In the genomic region with DNA sequence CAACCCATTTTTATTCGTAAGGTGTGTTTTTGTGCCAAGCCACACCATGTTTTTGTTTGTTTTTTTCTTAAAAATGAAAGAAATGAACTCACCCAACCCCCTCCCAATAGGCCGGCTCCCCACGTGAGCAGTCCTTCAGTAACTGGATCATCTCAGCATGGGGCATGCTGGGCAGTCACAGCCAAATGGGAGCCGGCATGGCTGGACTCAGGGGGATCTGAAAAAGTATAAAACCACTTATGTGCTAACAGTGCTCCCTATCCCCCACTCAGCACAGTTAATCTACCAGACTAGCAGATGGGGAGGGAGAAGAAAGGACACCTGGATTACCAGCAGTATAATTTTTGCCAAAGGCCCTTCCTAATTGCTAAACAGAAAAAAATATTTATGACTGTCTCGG, we compare ENCODE assay signal across 1 cellular context.
TF ChIP-seq lines count a peak whose summit lies in the region.

No MANE protein-coding gene starts in this region.

TF ChIP-seq in GM23338, 12 proteins besides CTCF, POLR2A, EP300 and RAD21:
- TF ChIP-seq, protein P1, sequence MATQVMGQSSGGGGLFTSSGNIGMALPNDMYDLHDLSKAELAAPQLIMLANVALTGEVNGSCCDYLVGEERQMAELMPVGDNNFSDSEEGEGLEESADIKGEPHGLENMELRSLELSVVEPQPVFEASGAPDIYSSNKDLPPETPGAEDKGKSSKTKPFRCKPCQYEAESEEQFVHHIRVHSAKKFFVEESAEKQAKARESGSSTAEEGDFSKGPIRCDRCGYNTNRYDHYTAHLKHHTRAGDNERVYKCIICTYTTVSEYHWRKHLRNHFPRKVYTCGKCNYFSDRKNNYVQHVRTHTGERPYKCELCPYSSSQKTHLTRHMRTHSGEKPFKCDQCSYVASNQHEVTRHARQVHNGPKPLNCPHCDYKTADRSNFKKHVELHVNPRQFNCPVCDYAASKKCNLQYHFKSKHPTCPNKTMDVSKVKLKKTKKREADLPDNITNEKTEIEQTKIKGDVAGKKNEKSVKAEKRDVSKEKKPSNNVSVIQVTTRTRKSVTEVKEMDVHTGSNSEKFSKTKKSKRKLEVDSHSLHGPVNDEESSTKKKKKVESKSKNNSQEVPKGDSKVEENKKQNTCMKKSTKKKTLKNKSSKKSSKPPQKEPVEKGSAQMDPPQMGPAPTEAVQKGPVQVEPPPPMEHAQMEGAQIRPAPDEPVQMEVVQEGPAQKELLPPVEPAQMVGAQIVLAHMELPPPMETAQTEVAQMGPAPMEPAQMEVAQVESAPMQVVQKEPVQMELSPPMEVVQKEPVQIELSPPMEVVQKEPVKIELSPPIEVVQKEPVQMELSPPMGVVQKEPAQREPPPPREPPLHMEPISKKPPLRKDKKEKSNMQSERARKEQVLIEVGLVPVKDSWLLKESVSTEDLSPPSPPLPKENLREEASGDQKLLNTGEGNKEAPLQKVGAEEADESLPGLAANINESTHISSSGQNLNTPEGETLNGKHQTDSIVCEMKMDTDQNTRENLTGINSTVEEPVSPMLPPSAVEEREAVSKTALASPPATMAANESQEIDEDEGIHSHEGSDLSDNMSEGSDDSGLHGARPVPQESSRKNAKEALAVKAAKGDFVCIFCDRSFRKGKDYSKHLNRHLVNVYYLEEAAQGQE (IDR thresholded peaks at IDR 0.05; ENCODE audit: unreplicated experiment): no peak
- TF ChIP-seq EZH2phosphoT487 (IDR thresholded peaks at IDR 0.05; ENCODE audit: unreplicated experiment) (no peak), JUNB (IDR thresholded peaks at IDR 0.05; ENCODE audit: unreplicated experiment) (no peak), POLR2AphosphoS5 (IDR thresholded peaks at IDR 0.05; ENCODE audit: low read depth) (no peak), ZNF114 (CRISPR knock-in tag; IDR thresholded peaks at IDR 0.05) (no peak)
- TF ChIP-seq, protein P2, sequence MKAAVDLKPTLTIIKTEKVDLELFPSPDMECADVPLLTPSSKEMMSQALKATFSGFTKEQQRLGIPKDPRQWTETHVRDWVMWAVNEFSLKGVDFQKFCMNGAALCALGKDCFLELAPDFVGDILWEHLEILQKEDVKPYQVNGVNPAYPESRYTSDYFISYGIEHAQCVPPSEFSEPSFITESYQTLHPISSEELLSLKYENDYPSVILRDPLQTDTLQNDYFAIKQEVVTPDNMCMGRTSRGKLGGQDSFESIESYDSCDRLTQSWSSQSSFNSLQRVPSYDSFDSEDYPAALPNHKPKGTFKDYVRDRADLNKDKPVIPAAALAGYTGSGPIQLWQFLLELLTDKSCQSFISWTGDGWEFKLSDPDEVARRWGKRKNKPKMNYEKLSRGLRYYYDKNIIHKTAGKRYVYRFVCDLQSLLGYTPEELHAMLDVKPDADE (IDR thresholded peaks at IDR 0.05): no peak
- TF ChIP-seq, protein P3, sequence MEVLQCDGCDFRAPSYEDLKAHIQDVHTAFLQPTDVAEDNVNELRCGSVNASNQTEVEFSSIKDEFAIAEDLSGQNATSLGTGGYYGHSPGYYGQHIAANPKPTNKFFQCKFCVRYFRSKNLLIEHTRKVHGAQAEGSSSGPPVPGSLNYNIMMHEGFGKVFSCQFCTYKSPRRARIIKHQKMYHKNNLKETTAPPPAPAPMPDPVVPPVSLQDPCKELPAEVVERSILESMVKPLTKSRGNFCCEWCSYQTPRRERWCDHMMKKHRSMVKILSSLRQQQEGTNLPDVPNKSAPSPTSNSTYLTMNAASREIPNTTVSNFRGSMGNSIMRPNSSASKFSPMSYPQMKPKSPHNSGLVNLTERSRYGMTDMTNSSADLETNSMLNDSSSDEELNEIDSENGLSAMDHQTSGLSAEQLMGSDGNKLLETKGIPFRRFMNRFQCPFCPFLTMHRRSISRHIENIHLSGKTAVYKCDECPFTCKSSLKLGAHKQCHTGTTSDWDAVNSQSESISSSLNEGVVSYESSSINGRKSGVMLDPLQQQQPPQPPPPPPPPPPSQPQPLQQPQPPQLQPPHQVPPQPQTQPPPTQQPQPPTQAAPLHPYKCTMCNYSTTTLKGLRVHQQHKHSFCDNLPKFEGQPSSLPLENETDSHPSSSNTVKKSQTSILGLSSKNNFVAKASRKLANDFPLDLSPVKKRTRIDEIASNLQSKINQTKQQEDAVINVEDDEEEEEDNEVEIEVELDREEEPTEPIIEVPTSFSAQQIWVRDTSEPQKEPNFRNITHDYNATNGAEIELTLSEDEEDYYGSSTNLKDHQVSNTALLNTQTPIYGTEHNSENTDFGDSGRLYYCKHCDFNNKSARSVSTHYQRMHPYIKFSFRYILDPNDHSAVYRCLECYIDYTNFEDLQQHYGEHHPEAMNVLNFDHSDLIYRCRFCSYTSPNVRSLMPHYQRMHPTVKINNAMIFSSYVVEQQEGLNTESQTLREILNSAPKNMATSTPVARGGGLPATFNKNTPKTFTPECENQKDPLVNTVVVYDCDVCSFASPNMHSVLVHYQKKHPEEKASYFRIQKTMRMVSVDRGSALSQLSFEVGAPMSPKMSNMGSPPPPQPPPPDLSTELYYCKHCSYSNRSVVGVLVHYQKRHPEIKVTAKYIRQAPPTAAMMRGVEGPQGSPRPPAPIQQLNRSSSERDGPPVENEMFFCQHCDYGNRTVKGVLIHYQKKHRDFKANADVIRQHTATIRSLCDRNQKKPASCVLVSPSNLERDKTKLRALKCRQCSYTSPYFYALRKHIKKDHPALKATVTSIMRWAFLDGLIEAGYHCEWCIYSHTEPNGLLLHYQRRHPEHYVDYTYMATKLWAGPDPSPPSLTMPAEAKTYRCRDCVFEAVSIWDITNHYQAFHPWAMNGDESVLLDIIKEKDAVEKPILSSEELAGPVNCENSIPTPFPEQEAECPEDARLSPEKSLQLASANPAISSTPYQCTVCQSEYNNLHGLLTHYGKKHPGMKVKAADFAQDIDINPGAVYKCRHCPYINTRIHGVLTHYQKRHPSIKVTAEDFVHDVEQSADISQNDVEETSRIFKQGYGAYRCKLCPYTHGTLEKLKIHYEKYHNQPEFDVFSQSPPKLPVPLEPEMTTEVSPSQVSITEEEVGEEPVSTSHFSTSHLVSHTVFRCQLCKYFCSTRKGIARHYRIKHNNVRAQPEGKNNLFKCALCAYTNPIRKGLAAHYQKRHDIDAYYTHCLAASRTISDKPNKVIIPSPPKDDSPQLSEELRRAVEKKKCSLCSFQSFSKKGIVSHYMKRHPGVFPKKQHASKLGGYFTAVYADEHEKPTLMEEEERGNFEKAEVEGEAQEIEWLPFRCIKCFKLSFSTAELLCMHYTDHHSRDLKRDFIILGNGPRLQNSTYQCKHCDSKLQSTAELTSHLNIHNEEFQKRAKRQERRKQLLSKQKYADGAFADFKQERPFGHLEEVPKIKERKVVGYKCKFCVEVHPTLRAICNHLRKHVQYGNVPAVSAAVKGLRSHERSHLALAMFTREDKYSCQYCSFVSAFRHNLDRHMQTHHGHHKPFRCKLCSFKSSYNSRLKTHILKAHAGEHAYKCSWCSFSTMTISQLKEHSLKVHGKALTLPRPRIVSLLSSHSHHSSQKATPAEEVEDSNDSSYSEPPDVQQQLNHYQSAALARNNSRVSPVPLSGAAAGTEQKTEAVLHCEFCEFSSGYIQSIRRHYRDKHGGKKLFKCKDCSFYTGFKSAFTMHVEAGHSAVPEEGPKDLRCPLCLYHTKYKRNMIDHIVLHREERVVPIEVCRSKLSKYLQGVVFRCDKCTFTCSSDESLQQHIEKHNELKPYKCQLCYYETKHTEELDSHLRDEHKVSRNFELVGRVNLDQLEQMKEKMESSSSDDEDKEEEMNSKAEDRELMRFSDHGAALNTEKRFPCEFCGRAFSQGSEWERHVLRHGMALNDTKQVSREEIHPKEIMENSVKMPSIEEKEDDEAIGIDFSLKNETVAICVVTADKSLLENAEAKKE (CRISPR knock-in tag; IDR thresholded peaks at IDR 0.05): no peak
